16 cellular contexts compared by ENCODE assay signal in genomic region chr21:45544449-45545235, GRCh38. TPM values are rescaled to one million over a fixed set of nuclear protein-coding genes. Genes with fewer than 3 reads are reported as not detected.
A peak's percentile ranks its signal among the peaks of the same experiment; 100 is the strongest.
DNase-seq lines count a peak whose midpoint lies in the region; ATAC-seq and TF ChIP-seq lines count a peak whose summit lies in the region.
"Had no signal": no experiment of that assay in that cellular context is flagged by ENCODE, and none has a peak within 500 bp of the region (broad histone marks: within the 10 kb centered on the region; RNA-seq: fewer than 3 reads in every experiment).

No MANE protein-coding gene starts in this region.

- no peaks in the 10 kb centered on the region for H3K9me3 Mint-ChIP-seq in activated CD8-positive, alpha-beta T cell treated with anti-CD3 and anti-CD28 coated beads, Interleukin-2, amount 10 ng/mL, durations not matched to agents 7 days and 5 days (ENCODE audit: insufficient read depth)
- H3K9me3 Mint-ChIP-seq in activated CD8-positive, alpha-beta T cell treated with anti-CD3 and anti-CD28 coated beads for 36 hours, result no peaks in the 10 kb centered on the region
- H3K9me3 Mint-ChIP-seq: mesothelial cell of epicardium had no signal

- H3K9me3 ChIP-seq in Peyer's patch (no peaks in the 10 kb centered on the region), right atrium auricular region (no peaks in the 10 kb centered on the region)
- H3K9me3 ChIP-seq: SK-N-SH, thoracic aorta had no signal

- ATAC-seq in activated CD8-positive, alpha-beta T cell treated with anti-CD3 and anti-CD28 coated beads, Interleukin-2, amount 10 ng/mL, durations not matched to agents 7 days and 5 days, result no peak
- ATAC-seq in activated CD8-positive, alpha-beta T cell treated with anti-CD3 and anti-CD28 coated beads for 36 hours, result no peak
- no peak for ATAC-seq in GM18909 (IDR thresholded peaks at IDR 0.05; ENCODE audit: poor library complexity, unreplicated experiment)
- ATAC-seq in HG03520 (IDR thresholded peaks at IDR 0.05; ENCODE audit: unreplicated experiment), result no peak

- H3K4me3 ChIP-seq in Peyer's patch (no peak overlapping the region), right atrium auricular region (no peak overlapping the region)
- H3K4me3 ChIP-seq: thoracic aorta had no signal

- H3K4me3 Mint-ChIP-seq in activated CD8-positive, alpha-beta T cell treated with anti-CD3 and anti-CD28 coated beads, Interleukin-2, amount 10 ng/mL, durations not matched to agents 7 days and 5 days, result no peak overlapping the region
- H3K4me3 Mint-ChIP-seq in activated CD8-positive, alpha-beta T cell treated with anti-CD3 and anti-CD28 coated beads for 36 hours, result no peak overlapping the region

- H3K27me3 Mint-ChIP-seq in activated CD8-positive, alpha-beta T cell treated with anti-CD3 and anti-CD28 coated beads, Interleukin-2, amount 10 ng/mL, durations not matched to agents 7 days and 5 days (ENCODE audit: low read depth), result no peaks in the 10 kb centered on the region
- H3K27me3 Mint-ChIP-seq in activated CD8-positive, alpha-beta T cell treated with anti-CD3 and anti-CD28 coated beads for 36 hours, result no peaks in the 10 kb centered on the region

- no peak for DNase-seq in activated CD8-positive, alpha-beta T cell treated with anti-CD3 and anti-CD28 coated beads, Interleukin-2, amount 10 ng/mL, durations not matched to agents 7 days and 5 days
- DNase-seq in activated CD8-positive, alpha-beta T cell treated with anti-CD3 and anti-CD28 coated beads for 36 hours, result no peak
- DNase-seq in Peyer's patch (peak in 2 of 3 donors; percentile 33 to 44), right atrium auricular region (ENCODE audit: low spot score) (peak; percentile 54), posterior vena cava (ENCODE audit: low spot score) (peak; percentile 41), amniotic stem cell (lab: John Stamatoyannopoulos, UW) (no peak)
- DNase-seq: ACHN, COR-L47, NCI-H510A, OCI-M1 had no signal

- H3K36me3 ChIP-seq in Peyer's patch (no peaks in the 10 kb centered on the region), right atrium auricular region (no peaks in the 10 kb centered on the region)
- H3K36me3 ChIP-seq: thoracic aorta had no signal

- peak overlapping the region; percentile 36 for H3K27ac Mint-ChIP-seq in activated CD8-positive, alpha-beta T cell treated with anti-CD3 and anti-CD28 coated beads, Interleukin-2, amount 10 ng/mL, durations not matched to agents 7 days and 5 days
- H3K27ac Mint-ChIP-seq in activated CD8-positive, alpha-beta T cell treated with anti-CD3 and anti-CD28 coated beads for 36 hours, result no peak overlapping the region

- H3K27me3 ChIP-seq in Peyer's patch (no peaks in the 10 kb centered on the region), right atrium auricular region (no peaks in the 10 kb centered on the region)

- peaks cover 22% of the 10 kb centered on the region for H3K4me1 Mint-ChIP-seq in activated CD8-positive, alpha-beta T cell treated with anti-CD3 and anti-CD28 coated beads, Interleukin-2, amount 10 ng/mL, durations not matched to agents 7 days and 5 days (ENCODE audit: low read depth)
- peaks cover 20% of the 10 kb centered on the region for H3K4me1 Mint-ChIP-seq in activated CD8-positive, alpha-beta T cell treated with anti-CD3 and anti-CD28 coated beads for 36 hours (ENCODE audit: low read depth)

- H3K36me3 Mint-ChIP-seq in activated CD8-positive, alpha-beta T cell treated with anti-CD3 and anti-CD28 coated beads, Interleukin-2, amount 10 ng/mL, durations not matched to agents 7 days and 5 days (ENCODE audit: low read depth), result peaks cover 7% of the 10 kb centered on the region
- peaks cover 11% of the 10 kb centered on the region for H3K36me3 Mint-ChIP-seq in activated CD8-positive, alpha-beta T cell treated with anti-CD3 and anti-CD28 coated beads for 36 hours (ENCODE audit: low read depth)
- H3K36me3 Mint-ChIP-seq: mesothelial cell of epicardium had no signal

- H3K4me1 ChIP-seq in Peyer's patch (peaks cover 0 to 19% (median 14%) of the 10 kb centered on the region in 4 donors), right atrium auricular region (peaks cover 0 to 21% of the 10 kb centered on the region in 2 donors)

- H3K27ac ChIP-seq in Peyer's patch (no peak overlapping the region), right atrium auricular region (no peak overlapping the region)
- H3K27ac ChIP-seq: epithelial cell of prostate, thoracic aorta had no signal

- CTCF ChIA-PET in activated CD8-positive, alpha-beta T cell treated with anti-CD3 and anti-CD28 coated beads, Interleukin-2, amount 10 ng/mL, durations not matched to agents 7 days and 5 days (lab: Charles Lee), result no interaction called here
- CTCF ChIA-PET in activated CD8-positive, alpha-beta T cell treated with anti-CD3 and anti-CD28 coated beads for 36 hours (lab: Charles Lee), result interaction anchor here (1.0 kb wide), 1 partner anchor 52 kb away, joined by 3 read pairs; no protein-coding TSS in a partner anchor

- intact Hi-C loops in activated CD8-positive, alpha-beta T cell treated with anti-CD3 and anti-CD28 coated beads for 36 hours (cut with micrococcal nuclease), result no loop called here
- intact Hi-C loops in posterior vena cava (cut with DNase I), result no loop called here

- TF ChIP-seq POLR2A in Peyer's patch (IDR thresholded peaks at IDR 0.05), result no peak

- POLR2A ChIA-PET in activated CD8-positive, alpha-beta T cell treated with anti-CD3 and anti-CD28 coated beads, Interleukin-2, amount 10 ng/mL, durations not matched to agents 7 days and 5 days (lab: Charles Lee), result no interaction called here
- POLR2A ChIA-PET in activated CD8-positive, alpha-beta T cell treated with anti-CD3 and anti-CD28 coated beads for 36 hours (lab: Charles Lee), result interaction anchor here (1.3 kb wide), 1 partner anchor 10 kb away, joined by 3 read pairs; no protein-coding TSS in a partner anchor

- TF ChIP-seq CTCF in activated CD8-positive, alpha-beta T cell treated with anti-CD3 and anti-CD28 coated beads for 36 hours (IDR thresholded peaks at IDR 0.05), result no peak
- TF ChIP-seq CTCF in Peyer's patch (IDR thresholded peaks at IDR 0.05) (no peak), right atrium auricular region (IDR thresholded peaks at IDR 0.05) (no peak)

RNA-seq across cellular contexts. Expression of gene SLC19A1, which starts 2.4 kb away (rescaled TPM):
- 10 to 100 TPM; 44.4 to 51.6 TPM for total RNA-seq in activated CD8-positive, alpha-beta T cell treated with anti-CD3 and anti-CD28 coated beads, Interleukin-2, amount 10 ng/mL, durations not matched to agents 7 days and 5 days
- total RNA-seq in activated CD8-positive, alpha-beta T cell treated with anti-CD3 and anti-CD28 coated beads for 36 hours, result 10 to 100 TPM; 40.1 to 46.1 TPM
- total RNA-seq in Peyer's patch (10 to 100 TPM; 10.7 to 70.8 (median 30.5) TPM), right atrium auricular region (1 to 10 TPM; 2.2 to 5.3 TPM), posterior vena cava (1 to 10 TPM; 4.5 to 6.5 TPM)

Comparison
In these comparisons a context has a peak if more than half of its experiments do, and no peak if none do; other contexts are left out.
1. DNase-seq: peak in Peyer's patch (2 of 3), right atrium auricular region (single experiment) and posterior vena cava (single experiment); none in activated CD8-positive, alpha-beta T cell treated with anti-CD3 and anti-CD28 coated beads, Interleukin-2, amount 10 ng/mL, durations not matched to agents 7 days and 5 days (single experiment), activated CD8-positive, alpha-beta T cell treated with anti-CD3 and anti-CD28 coated beads for 36 hours (single experiment) and amniotic stem cell (single experiment).